In the genomic region with DNA sequence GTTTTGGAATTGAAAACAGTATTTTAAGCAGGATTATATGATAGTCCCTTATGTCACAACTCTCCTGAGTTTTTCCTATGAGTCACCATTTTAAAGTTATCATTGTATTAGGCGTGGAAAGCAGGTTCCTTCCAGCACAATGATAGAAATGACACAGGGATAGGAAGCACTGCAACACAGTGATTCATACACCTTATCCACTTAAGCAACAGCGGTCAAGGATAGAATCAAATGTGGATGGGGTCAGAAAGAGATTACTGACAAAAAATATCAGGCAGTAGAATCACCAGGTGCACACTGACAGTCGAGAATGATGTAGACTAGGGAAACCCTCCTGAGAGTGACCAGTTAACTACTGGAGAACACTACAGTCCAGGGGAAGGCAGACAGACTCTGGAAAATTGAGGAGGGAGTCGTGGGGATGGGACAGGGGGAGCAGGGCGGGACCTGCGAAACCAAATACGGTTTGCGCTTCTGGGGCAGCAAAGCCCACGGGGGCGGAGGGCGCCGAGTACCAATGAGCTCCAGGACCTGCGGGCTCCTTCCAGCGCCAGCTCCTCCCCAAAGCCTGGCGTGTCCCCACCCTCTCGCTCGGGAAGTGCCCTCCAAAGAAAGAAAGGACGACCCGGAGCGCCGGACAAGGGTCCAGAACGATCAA, we compare ENCODE assay signal across 8 cellular contexts.
DNase-seq lines count a peak whose midpoint lies in the region; ATAC-seq, FAIRE-seq and TF ChIP-seq lines count a peak whose summit lies in the region.

No MANE protein-coding gene starts in this region.

- peak overlapping the region; percentile 91 for H3K4me3 ChIP-seq in brain microvascular endothelial cell (ENCODE audit: low read depth, low read length)

- no peaks in the 10 kb centered on the region for H3K27me3 ChIP-seq in brain microvascular endothelial cell (replicated peaks)

- no peaks in the 10 kb centered on the region for H3K36me3 ChIP-seq in brain microvascular endothelial cell (replicated peaks)

- H3K27ac ChIP-seq in brain microvascular endothelial cell, result peak overlapping the region; percentile 98

- TF ChIP-seq CTCF in brain microvascular endothelial cell (IDR thresholded peaks at IDR 0.05; ENCODE audit: low read depth, low read length, missing control alignments), result no peak

- DNase-seq in NOMO-1 treated with dmso at 0.1 percent for 144 hours (lab: John Stamatoyannopoulos, UW; ENCODE audit: unreplicated experiment) (peak; percentile 42), brain microvascular endothelial cell (peak; percentile 57), iris pigment epithelial cell (ENCODE audit: low read depth) (peak; percentile 77), KG1 (lab: John Stamatoyannopoulos, UW) (no peak)
- DNase-seq in stimulated activated naive CD4-positive, alpha-beta T cell treated with Interleukin-2 at 50 U/mL for 16 hours (lab: John Stamatoyannopoulos, UW), result peak; percentile 77

- ATAC-seq in GM21367 (IDR thresholded peaks at IDR 0.05; ENCODE audit: unreplicated experiment) (peak; percentile 39), HG03558 (IDR thresholded peaks at IDR 0.05; ENCODE audit: extremely low read depth, unreplicated experiment) (peak; percentile 21)

- peak; percentile 45 for FAIRE-seq in G401.6 (lab: Jason Lieb, UNC)

- in situ Hi-C loops in brain microvascular endothelial cell (cut with HindIII; ENCODE audit: low pct_ligation_motif_present, low sequenced_read_pairs), result no loop called here
